10 cellular contexts compared by ENCODE assay signal in the genomic region with DNA sequence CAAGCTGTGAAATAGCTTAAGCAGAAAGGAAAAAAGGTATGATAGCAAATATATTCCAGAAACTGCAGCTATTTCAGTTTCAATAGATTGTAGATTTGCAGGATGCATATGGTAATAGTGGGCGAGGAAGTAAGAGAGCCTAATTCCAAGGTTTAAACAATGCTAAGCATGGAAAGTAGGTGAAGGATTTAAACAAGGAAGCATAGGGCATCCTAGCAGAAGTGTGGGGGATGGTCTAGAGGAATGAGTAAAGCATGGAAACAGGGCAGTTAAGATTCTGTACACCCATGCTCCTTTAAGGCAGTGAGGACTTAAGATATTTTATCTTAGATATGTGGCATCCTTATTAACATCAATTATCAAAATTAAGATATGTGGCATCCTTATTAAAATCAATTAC. TPM values are rescaled to one million over a fixed set of nuclear protein-coding genes. Genes with fewer than 3 reads are reported as not detected.
DNase-seq lines count a peak whose midpoint lies in the region; ATAC-seq and TF ChIP-seq lines count a peak whose summit lies in the region.
"Had no signal": no experiment of that assay in that cellular context is flagged by ENCODE, and none has a peak within 500 bp of the region (broad histone marks: within the 10 kb centered on the region; RNA-seq: fewer than 3 reads in every experiment).

No MANE protein-coding gene starts in this region.

- TF ChIP-seq CTCF in RWPE2 (IDR thresholded peaks at IDR 0.05; ENCODE audit: poor library complexity, severe bottlenecking), result no peak
- no peak for TF ChIP-seq CTCF in esophagus squamous epithelium (IDR thresholded peaks at IDR 0.05)
- TF ChIP-seq CTCF in gastroesophageal sphincter (IDR thresholded peaks at IDR 0.05), result no peak

- no peak for TF ChIP-seq EP300 in gastroesophageal sphincter (IDR thresholded peaks at IDR 0.05)

- TF ChIP-seq POLR2A in esophagus squamous epithelium (IDR thresholded peaks at IDR 0.05), result no peak
- TF ChIP-seq POLR2A in gastroesophageal sphincter (IDR thresholded peaks at IDR 0.05), result no peak

- intact Hi-C loops in esophagus squamous epithelium (cut with DNase I), result no loop called here
- intact Hi-C loops in aorta (cut with DNase I), result loop anchor here in 1 of 2 donors (10.0 kb wide), 2 partner anchors 90 to 680 kb away; no protein-coding TSS in a partner anchor

- DNase-seq in DMS 273 (lab: John Stamatoyannopoulos, UW; ENCODE audit: unreplicated experiment) (peak; percentile 26), DMS 273 treated with DMSO at 0.1 percent for 48 hours (lab: John Stamatoyannopoulos, UW) (no peak), RWPE2 (ENCODE audit: low spot score) (no peak), esophagus squamous epithelium (lab: John Stamatoyannopoulos, UW) (no peak), renal cortical epithelial cell (ENCODE audit: low read depth) (peak; percentile 44), aorta (no peak)
- DNase-seq: activated CD4-positive, alpha-beta T cell treated with anti-CD3 and anti-CD28 coated beads, Interleukin-2, amount 50 U/mL, for 1 hour had no signal

- WGBS in esophagus squamous epithelium, 2 donors, result 25 to 26% methylated on average over 1 of the region's 1 CpG
- 33 to 40% methylated on average over 1 of the region's 1 CpG for WGBS in gastroesophageal sphincter (ENCODE audit: low coverage in 1 of 2), 2 donors
- 59 to 66% methylated on average over 1 of the region's 1 CpG for WGBS in aorta, 2 donors

- H3K36me3 ChIP-seq in RWPE2 (ENCODE audit: low read depth), result peaks cover 44% of the 10 kb centered on the region
- H3K36me3 ChIP-seq in esophagus squamous epithelium, result peaks cover 5 to 17% (median 8%) of the 10 kb centered on the region in 3 donors
- peaks cover 0 to 12% of the 10 kb centered on the region in 2 donors for H3K36me3 ChIP-seq in gastroesophageal sphincter
- no peaks in the 10 kb centered on the region for H3K36me3 ChIP-seq in aorta (ENCODE audit: control insufficient read depth in 1 of 2, insufficient read depth in 2 of 2, low read length in 1 of 2)

- H3K4me1 ChIP-seq in RWPE2 (ENCODE audit: insufficient read depth, poor library complexity, severe bottlenecking) (peaks cover 46% of the 10 kb centered on the region), esophagus squamous epithelium (peaks cover 23 to 81% (median 36%) of the 10 kb centered on the region in 3 donors), gastroesophageal sphincter (peaks cover 0 to 58% (median 0%) of the 10 kb centered on the region in 3 donors), aorta (ENCODE audit: control insufficient read depth in 1 of 2, insufficient read depth in 2 of 2, low read length in 2 of 2) (peaks cover 2 to 8% of the 10 kb centered on the region in 2 donors)

- no peak overlapping the region for H3K27ac ChIP-seq in RWPE2 (ENCODE audit: poor library complexity, severe bottlenecking)
- peak overlapping the region in 2 of 4 donors; percentile 14 to 100 for H3K27ac ChIP-seq in esophagus squamous epithelium
- H3K27ac ChIP-seq in gastroesophageal sphincter, result no peak overlapping the region
- H3K27ac ChIP-seq in aorta (ENCODE audit: low read depth in 1 of 2, low read length in 2 of 2), result no peak overlapping the region
- H3K27ac ChIP-seq: 22Rv1 had no signal

- H3K4me3 ChIP-seq in RWPE2 (ENCODE audit: severe bottlenecking) (peak overlapping the region; percentile 86), esophagus squamous epithelium (peak overlapping the region; percentile 71 to 93 (median 86)), gastroesophageal sphincter (peak overlapping the region in 1 of 2 donors; percentile 90), aorta (ENCODE audit: low read length in 2 of 2) (no peak overlapping the region)

- H3K9me3 ChIP-seq in RWPE2 (ENCODE audit: severe bottlenecking) (no peaks in the 10 kb centered on the region), esophagus squamous epithelium (no peaks in the 10 kb centered on the region), gastroesophageal sphincter (no peaks in the 10 kb centered on the region), aorta (ENCODE audit: control insufficient read depth, low read length) (no peaks in the 10 kb centered on the region)

- ATAC-seq in RWPE2 (ENCODE audit: low read depth), result no peak
- ATAC-seq in GM19035 (IDR thresholded peaks at IDR 0.05; ENCODE audit: unreplicated experiment), result no peak
- no peak for ATAC-seq in gastroesophageal sphincter
- no peak for ATAC-seq in aorta (ENCODE audit: low FRiP score)

- no peaks in the 10 kb centered on the region for H3K27me3 ChIP-seq in RWPE2 (ENCODE audit: insufficient read depth, poor library complexity, severe bottlenecking)
- H3K27me3 ChIP-seq in esophagus squamous epithelium, result no peaks in the 10 kb centered on the region
- no peaks in the 10 kb centered on the region for H3K27me3 ChIP-seq in gastroesophageal sphincter
- no peaks in the 10 kb centered on the region for H3K27me3 ChIP-seq in aorta (ENCODE audit: control insufficient read depth in 1 of 2, insufficient read depth in 2 of 2, low read length in 1 of 2)

RNA-seq across cellular contexts. Expression of a gene that starts 2.6 kb away (rescaled TPM):
- total RNA-seq in esophagus squamous epithelium (10 to 100 TPM; 42.1 to 98.4 (median 52.5) TPM), renal cortical epithelial cell (130 and 565 TPM in 2 replicates), gastroesophageal sphincter (10 to 100 TPM; 20.8 to 39.4 (median 32.8) TPM), aorta (10 to 100 TPM; 84.8 to 93.8 TPM)
- polyA plus RNA-seq in aorta, result 10 to 100 TPM; 19.8 to 22.3 TPM

Comparison
In these comparisons a context has a peak if more than half of its experiments do, and no peak if none do; other contexts are left out.
1. DNase-seq: peak in DMS 273 (single experiment) and renal cortical epithelial cell (single experiment); none in DMS 273 treated with DMSO at 0.1 percent for 48 hours (single experiment), RWPE2 (single experiment), esophagus squamous epithelium (single experiment) and aorta (0 of 2).
2. H3K4me3 ChIP-seq: peak in RWPE2 (single experiment) and esophagus squamous epithelium (4 of 4); none in aorta (0 of 2).